In genomic region chr1:39395357-39395831, GRCh38 we compare ENCODE assay signal across 8 cellular contexts.
DNase-seq lines count a peak whose midpoint lies in the region; ATAC-seq and TF ChIP-seq lines count a peak whose summit lies in the region.

No MANE protein-coding gene starts in this region.

- DNase-seq in AG08396 (ENCODE audit: low spot score) (peak; percentile 60), LNCaP clone FGC (ENCODE audit: low read depth) (peak; percentile 90), brain microvascular endothelial cell (peak; percentile 82), lower lobe of right lung (no peak), activated gamma-delta T cell treated with Interleukin-2 at 50 U/mL for 16 hours (no peak), NCI-H1417 (lab: John Stamatoyannopoulos, UW) (no peak)

- ATAC-seq in lower lobe of right lung, result peak; percentile 58 to 65
- no peak for ATAC-seq in GM18868 (IDR thresholded peaks at IDR 0.05; ENCODE audit: unreplicated experiment)
- ATAC-seq in GM19023 (IDR thresholded peaks at IDR 0.05; ENCODE audit: unreplicated experiment), result no peak

- H3K36me3 ChIP-seq in brain microvascular endothelial cell (replicated peaks), result no peaks in the 10 kb centered on the region
- peaks cover 5% of the 10 kb centered on the region for H3K36me3 ChIP-seq in lower lobe of right lung

- peak overlapping the region; percentile 37 for H3K27ac ChIP-seq in brain microvascular endothelial cell
- H3K27ac ChIP-seq in lower lobe of right lung, result peak overlapping the region; percentile 38

- H3K27me3 ChIP-seq in brain microvascular endothelial cell (replicated peaks) (no peaks in the 10 kb centered on the region), lower lobe of right lung (ENCODE audit: low read depth) (no peaks in the 10 kb centered on the region)

- H3K9me3 ChIP-seq in lower lobe of right lung, result no peaks in the 10 kb centered on the region

- in situ Hi-C loops in brain microvascular endothelial cell (cut with HindIII; ENCODE audit: low pct_ligation_motif_present, low sequenced_read_pairs), result no loop called here

- no peak for TF ChIP-seq CTCF in LNCaP clone FGC (IDR thresholded peaks at IDR 0.05; ENCODE audit: control insufficient read depth, extremely low read depth, insufficient read depth)
- no peak for TF ChIP-seq CTCF in brain microvascular endothelial cell (IDR thresholded peaks at IDR 0.05; ENCODE audit: low read depth, low read length, missing control alignments)
- no peak for TF ChIP-seq CTCF in lower lobe of right lung (IDR thresholded peaks at IDR 0.05)

- peaks cover 95% of the 10 kb centered on the region for H3K4me1 ChIP-seq in lower lobe of right lung

- intact Hi-C loops in lower lobe of right lung (cut with DNase I), result no loop called here

- H3K4me3 ChIP-seq in LNCaP clone FGC (ENCODE audit: low read depth, low read length), result 0 out of 2 replicates have a peak overlapping the region, but pooled peaks have one; percentile 4
- H3K4me3 ChIP-seq in brain microvascular endothelial cell (ENCODE audit: low read depth, low read length), result no peak overlapping the region
- no peak overlapping the region for H3K4me3 ChIP-seq in lower lobe of right lung

Comparison
In these comparisons a context has a peak if more than half of its experiments do, and no peak if none do; other contexts are left out.
1. DNase-seq: peak in AG08396 (single experiment), LNCaP clone FGC (single experiment) and brain microvascular endothelial cell (single experiment); none in lower lobe of right lung (single experiment), activated gamma-delta T cell treated with Interleukin-2 at 50 U/mL for 16 hours (single experiment) and NCI-H1417 (0 of 3).
2. ATAC-seq: peak in lower lobe of right lung (2 of 2); none in GM18868 (single experiment) and GM19023 (single experiment).